ENCODE assay signal across 21 cellular contexts in genomic region chr5:65327582-65327981, GRCh38.
DNase-seq lines count a peak whose midpoint lies in the region; ATAC-seq, FAIRE-seq and TF ChIP-seq lines count a peak whose summit lies in the region.
"Had no signal": no experiment of that assay in that cellular context is flagged by ENCODE, and none has a peak within 500 bp of the region (broad histone marks: within the 10 kb centered on the region; RNA-seq: fewer than 3 reads in every experiment).

No MANE protein-coding gene starts in this region.

- H3K4me3 ChIP-seq in A549 (no peak overlapping the region), LNCaP clone FGC (ENCODE audit: low read depth, low read length) (no peak overlapping the region), cardiac fibroblast (replicated peaks in 1 of 2; ENCODE audit: low read depth in 2 of 2, low read length in 2 of 2) (no peak overlapping the region)
- H3K4me3 ChIP-seq: hepatocyte, uterus had no signal

- no peak overlapping the region for H3K4me2 ChIP-seq in A549
- H3K4me2 ChIP-seq: hepatocyte had no signal

- peak in 1 of 2 experiments; percentile 2 for DNase-seq in A549 (ENCODE audit: low read depth in 1 of 2, low spot score in 1 of 2)
- peak; percentile 21 for DNase-seq in LNCaP clone FGC (ENCODE audit: low read depth)
- peak; percentile 64 to 78 for DNase-seq in cardiac fibroblast (ENCODE audit: low read depth in 2 of 2)
- DNase-seq in foreskin keratinocyte = peak; percentile 24 to 51
- DNase-seq: activated CD4-positive, alpha-beta T cell treated with anti-CD3 and anti-CD28 coated beads, Interleukin-2, amount 50 U/mL, for 4 hours; activated effector memory CD4-positive, alpha-beta T cell treated with Interleukin-2 at 50 U/mL for 16 hours; C1 segment of cervical spinal cord; cerebellar nuclear complex; GDM1; GOT3; NCI-H1694 treated with DMSO at 0.1 percent for 48 hours; NCI-H345; right cardiac atrium; T-helper 17 cell; uterus had no signal

- no peak for TF ChIP-seq POLR2A in A549 (IDR thresholded peaks at IDR 0.05; ENCODE audit: low read length)

- 10% methylated on average over 1 of the region's 1 CpG for WGBS in A549 (ENCODE audit: missing lambda C conversion rate)

- no peak for TF ChIP-seq CTCF in A549 (IDR thresholded peaks at IDR 0.05)
- TF ChIP-seq CTCF in LNCaP clone FGC (IDR thresholded peaks at IDR 0.05; ENCODE audit: control insufficient read depth, extremely low read depth, insufficient read depth) = no peak
- no peak for TF ChIP-seq CTCF in cardiac fibroblast (IDR thresholded peaks at IDR 0.05; ENCODE audit: low read depth, low read length)
- TF ChIP-seq CTCF in foreskin keratinocyte (conservative IDR thresholded peaks at IDR 0.05) = no peak

- TF ChIP-seq RAD21 in A549 (conservative IDR thresholded peaks at IDR 0.05 in 1 of 2, IDR thresholded peaks at IDR 0.05 in 1 of 2) = no peak

- POLR2A ChIA-PET in A549 (lab: Yijun Ruan, JAX) = interaction anchor here (0.7 kb wide), 2 partner anchors 8 to 119 kb away, joined by 3 read pairs; no protein-coding TSS in a partner anchor

- H3K27ac ChIP-seq in A549 (no peak overlapping the region), foreskin keratinocyte (no peak overlapping the region)
- H3K27ac ChIP-seq: hepatocyte, uterus had no signal

- no peak for TF ChIP-seq EP300 in A549 (IDR thresholded peaks at IDR 0.05)

- H3K27me3 ChIP-seq in foreskin keratinocyte = no peaks in the 10 kb centered on the region
- H3K27me3 ChIP-seq: hepatocyte, uterus had no signal

- CTCF ChIA-PET in A549 (lab: Yijun Ruan, JAX) = no interaction called here

- FAIRE-seq in A549 (lab: Jason Lieb, UNC) = no peak
- FAIRE-seq: A204.1 had no signal

- no peaks in the 10 kb centered on the region for H3K9me3 ChIP-seq in A549
- H3K9me3 ChIP-seq: uterus had no signal

- ATAC-seq in A549 (0 out of 6 replicates have a peak, but pooled peaks of 1 of the 2 experiments have one; percentile 35), foreskin keratinocyte (no peak), GM18517 (IDR thresholded peaks at IDR 0.05; ENCODE audit: unreplicated experiment) (no peak), HG03045 (IDR thresholded peaks at IDR 0.05; ENCODE audit: unreplicated experiment) (no peak), HG02938 (IDR thresholded peaks at IDR 0.05; ENCODE audit: unreplicated experiment) (no peak), HG02610 (IDR thresholded peaks at IDR 0.05; ENCODE audit: unreplicated experiment) (no peak)
- ATAC-seq: right cardiac atrium, T-helper 17 cell had no signal

- H3K4me1 ChIP-seq in A549 (no peaks in the 10 kb centered on the region), foreskin keratinocyte (peaks cover 4% of the 10 kb centered on the region)
- H3K4me1 ChIP-seq: uterus had no signal

TF ChIP-seq in A549, 52 proteins besides CTCF, POLR2A, EP300 and RAD21:
- TF ChIP-seq MAFK (IDR thresholded peaks at IDR 0.05; ENCODE audit: partially characterized antibody) = peak; percentile 28
- TF ChIP-seq GATA3 (IDR thresholded peaks at IDR 0.05; ENCODE audit: borderline replicate concordance) = no peak
